8 cellular contexts compared by ENCODE assay signal in genomic region chr9:124941689-124942561, GRCh38. TPM values are rescaled to one million over a fixed set of nuclear protein-coding genes. Genes with fewer than 3 reads are reported as not detected.
DNase-seq lines count a peak whose midpoint lies in the region; ATAC-seq, FAIRE-seq and TF ChIP-seq lines count a peak whose summit lies in the region.

No MANE protein-coding gene starts in this region.

- ATAC-seq in HG03280 (IDR thresholded peaks at IDR 0.05; ENCODE audit: unreplicated experiment) (peak; percentile 19), SK-N-SH treated with all-trans-retinoic acid at 6 μM for 48 hours (peak; percentile 52), left cardiac atrium (peak; percentile 25 to 47)

- no peak for FAIRE-seq in urothelium cell line (lab: Jason Lieb, UNC)

- H3K36me3 Mint-ChIP-seq in progenitor cell of endocrine pancreas (ENCODE audit: insufficient read depth): peaks cover 2% of the 10 kb centered on the region

- DNase-seq in activated gamma-delta T cell treated with Interleukin-2 at 50 U/mL for 16 hours: peak; percentile 66
- no peak for DNase-seq in activated gamma-delta T cell (lab: John Stamatoyannopoulos, UW)
- peak; percentile 17 for DNase-seq in activated naive CD8-positive, alpha-beta T cell treated with anti-CD3 and anti-CD28 coated beads, Interleukin-2, amount 50 U/mL, for 16 hours (ENCODE audit: low read depth, low spot score)
- DNase-seq in left cardiac atrium: peak; percentile 64
- DNase-seq in progenitor cell of endocrine pancreas (ENCODE audit: low spot score, unreplicated experiment): no peak
- peak; percentile 9 for DNase-seq in urothelium cell line (ENCODE audit: low spot score)

- H3K27me3 Mint-ChIP-seq in progenitor cell of endocrine pancreas: no peaks in the 10 kb centered on the region

- H3K9me3 Mint-ChIP-seq in progenitor cell of endocrine pancreas (ENCODE audit: low read depth): no peaks in the 10 kb centered on the region

- TF ChIP-seq CTCF in progenitor cell of endocrine pancreas (IDR thresholded peaks at IDR 0.05; ENCODE audit: unreplicated experiment): peak; percentile 19

- intact Hi-C loops in left cardiac atrium (cut with DNase I): loop anchor here in 1 of 2 donors (5.0 kb wide), 1 partner anchor 200 kb away; the partner anchor contains the start of gene SCAI

- peaks cover 11% of the 10 kb centered on the region for H3K4me1 Mint-ChIP-seq in progenitor cell of endocrine pancreas (ENCODE audit: low read depth)

- peak overlapping the region; percentile 81 for H3K4me3 Mint-ChIP-seq in progenitor cell of endocrine pancreas (ENCODE audit: low read depth)

- peak overlapping the region; percentile 94 for H3K27ac Mint-ChIP-seq in progenitor cell of endocrine pancreas

TF ChIP-seq in SK-N-SH treated with all-trans-retinoic acid at 6 μM for 48 hours, 23 proteins besides CTCF, POLR2A, EP300 and RAD21:
- TF ChIP-seq POU6F1 (CRISPR knock-in tag; IDR thresholded peaks at IDR 0.05; ENCODE audit: borderline replicate concordance, low read depth) (no peak), ZNF565 (CRISPR knock-in tag; conservative IDR thresholded peaks at IDR 0.05; ENCODE audit: low read depth) (no peak), CSRNP3 (CRISPR knock-in tag; IDR thresholded peaks at IDR 0.05) (no peak), OSR1 (CRISPR knock-in tag; IDR thresholded peaks at IDR 0.05) (no peak), PATZ1 (CRISPR knock-in tag; IDR thresholded peaks at IDR 0.05; ENCODE audit: borderline replicate concordance) (no peak), CSDC2 (CRISPR knock-in tag; IDR thresholded peaks at IDR 0.05) (no peak), ZFP30 (CRISPR knock-in tag; IDR thresholded peaks at IDR 0.05) (no peak), SNAI2 (CRISPR knock-in tag; IDR thresholded peaks at IDR 0.05) (no peak), TSHZ2 (CRISPR knock-in tag; IDR thresholded peaks at IDR 0.05) (no peak), ESRRG (CRISPR knock-in tag; IDR thresholded peaks at IDR 0.05) (no peak), PPARA (CRISPR knock-in tag; IDR thresholded peaks at IDR 0.05; ENCODE audit: borderline replicate concordance) (no peak), CREB5 (CRISPR knock-in tag; IDR thresholded peaks at IDR 0.05; ENCODE audit: low read depth) (no peak), ARNTL (CRISPR knock-in tag; IDR thresholded peaks at IDR 0.05; ENCODE audit: borderline replicate concordance, low read depth) (no peak), ZFP3 (CRISPR knock-in tag; IDR thresholded peaks at IDR 0.05) (no peak), TCF4 (CRISPR knock-in tag; IDR thresholded peaks at IDR 0.05; ENCODE audit: borderline replicate concordance) (no peak), ZC3H10 (CRISPR knock-in tag; IDR thresholded peaks at IDR 0.05) (no peak), ISL1 (CRISPR knock-in tag; IDR thresholded peaks at IDR 0.05) (no peak), GLIS3 (CRISPR knock-in tag; IDR thresholded peaks at IDR 0.05) (no peak), TOX (CRISPR knock-in tag; IDR thresholded peaks at IDR 0.05; ENCODE audit: borderline replicate concordance) (no peak)

RNA-seq across cellular contexts. Expression of gene GOLGA1, which starts 1.0 kb away (rescaled TPM):
- total RNA-seq in left cardiac atrium (10 to 100 TPM; 17.8 to 18.9 TPM), progenitor cell of endocrine pancreas (19.4 and 20.9 TPM in 2 replicates)

Comparison
In these comparisons a context has a peak if more than half of its experiments do, and no peak if none do; other contexts are left out.
1. DNase-seq: peak in activated gamma-delta T cell treated with Interleukin-2 at 50 U/mL for 16 hours (single experiment), activated naive CD8-positive, alpha-beta T cell treated with anti-CD3 and anti-CD28 coated beads, Interleukin-2, amount 50 U/mL, for 16 hours (single experiment), left cardiac atrium (single experiment) and urothelium cell line (single experiment); none in activated gamma-delta T cell (single experiment) and progenitor cell of endocrine pancreas (single experiment).
2. Peak in every context shown above with its lines, with median percentiles within 50 percentile points of each other: ATAC-seq.